27 cellular contexts compared by ENCODE assay signal in the genomic region with DNA sequence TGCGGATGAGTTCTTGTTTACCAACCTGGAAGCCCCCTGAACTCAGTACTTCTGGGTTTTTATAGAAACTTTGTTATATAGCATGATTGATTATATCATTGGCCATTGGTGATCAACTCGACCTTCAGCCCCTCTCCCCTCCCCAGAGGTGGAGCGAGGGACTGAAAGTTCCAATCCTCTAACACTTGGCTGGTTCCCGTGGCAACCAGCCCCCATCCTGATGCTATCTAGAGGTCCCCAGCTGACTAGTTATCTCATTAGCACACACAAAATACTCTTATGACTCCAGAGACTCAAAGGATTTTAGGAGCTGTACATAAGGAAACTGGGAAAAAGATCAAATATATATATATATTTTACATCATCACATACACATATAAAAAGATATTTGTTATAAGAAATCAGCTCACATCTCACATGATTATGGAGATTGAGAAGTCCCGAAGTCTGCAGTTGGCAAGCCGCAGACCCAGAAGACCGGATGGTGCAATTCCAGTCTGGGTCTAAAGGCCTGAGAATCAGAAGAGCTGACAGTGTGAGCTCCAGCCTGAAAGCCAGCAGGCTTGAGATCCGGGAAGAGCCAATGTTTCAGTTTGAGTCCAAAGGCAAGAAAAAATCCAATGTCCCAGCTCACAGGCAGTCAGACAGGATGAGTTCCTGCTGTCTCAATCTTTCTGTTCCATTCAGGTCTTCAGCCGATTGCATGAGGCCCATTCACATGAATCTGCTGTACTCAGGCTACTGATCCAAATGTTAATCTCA.
DNase-seq lines count a peak whose midpoint lies in the region; ATAC-seq and TF ChIP-seq lines count a peak whose summit lies in the region.
"Had no signal": no experiment of that assay in that cellular context is flagged by ENCODE, and none has a peak within 500 bp of the region (broad histone marks: within the 10 kb centered on the region; RNA-seq: fewer than 3 reads in every experiment).

No MANE protein-coding gene starts in this region.

- no peaks in the 10 kb centered on the region for H3K27me3 ChIP-seq in body of pancreas
- no peaks in the 10 kb centered on the region for H3K27me3 ChIP-seq in psoas muscle (ENCODE audit: insufficient read depth in 3 of 3, low read length in 2 of 3)
- H3K27me3 ChIP-seq: BLaER1, transverse colon had no signal

- H3K9me3 ChIP-seq in body of pancreas: no peaks in the 10 kb centered on the region
- no peaks in the 10 kb centered on the region for H3K9me3 ChIP-seq in psoas muscle
- H3K9me3 ChIP-seq: A549, BLaER1, SK-N-SH, transverse colon had no signal

- no peak for TF ChIP-seq CTCF in body of pancreas (IDR thresholded peaks at IDR 0.05)
- no peak for TF ChIP-seq CTCF in psoas muscle (IDR thresholded peaks at IDR 0.05)
- no peak for TF ChIP-seq CTCF in omental fat pad (IDR thresholded peaks at IDR 0.05)

- H3K4me3 ChIP-seq in body of pancreas: no peak overlapping the region
- no peak overlapping the region for H3K4me3 ChIP-seq in psoas muscle
- H3K4me3 ChIP-seq: A549, BLaER1, transverse colon had no signal

- DNase-seq in G401 (ENCODE audit: low spot score) (peak; percentile 41), body of pancreas (peak in 2 of 4 donors; percentile 5 to 9), left cardiac atrium (peak; percentile 36), psoas muscle (peak; percentile 33 to 66), omental fat pad (ENCODE audit: low spot score) (no peak), SW 1271 (lab: John Stamatoyannopoulos, UW) (no peak), SHP77 treated with DMSO at 0.1 percent for 48 hours (lab: John Stamatoyannopoulos, UW) (no peak)
- no peak for DNase-seq in stimulated activated naive CD4-positive, alpha-beta T cell (lab: John Stamatoyannopoulos, UW)
- DNase-seq: activated CD4-positive, alpha-beta T cell treated with anti-CD3 and anti-CD28 coated beads, Interleukin-2, amount 10 ng/mL, durations not matched to agents 7 days and 5 days; activated CD8-positive, alpha-beta memory T cell treated with anti-CD3 and anti-CD28 coated beads, Interleukin-2, amount 10 ng/mL, durations not matched to agents 7 days and 5 days; COR-L47; DND-41; effector memory CD4-positive, alpha-beta T cell; NCI-H1105; NCI-H2081; NCI-H446; SK-N-SH; stimulated activated CD4-positive, alpha-beta T cell treated with anti-CD3 and anti-CD28 coated beads, Interleukin-4, amount 100 ng/mL, for 24 hours; stimulated activated naive CD8-positive, alpha-beta T cell treated with anti-CD3 and anti-CD28 coated beads, Interleukin-15, amount 100 ng/mL, for 72 hours; transverse colon; WERI-Rb-1 had no signal

- in situ Hi-C loops in G401 (cut with HindIII; ENCODE audit: low sequenced_read_pairs): no loop called here

- 79 to 80% methylated on average over 9 of the region's 9 CpGs for WGBS in body of pancreas, 2 donors
- 74 to 79% (median 75%) methylated on average over 9 of the region's 9 CpGs for WGBS in psoas muscle, 3 donors

- no peaks in the 10 kb centered on the region for H3K4me1 ChIP-seq in body of pancreas
- H3K4me1 ChIP-seq in psoas muscle: no peaks in the 10 kb centered on the region
- H3K4me1 ChIP-seq: A549, transverse colon had no signal

- TF ChIP-seq POLR2A in body of pancreas (IDR thresholded peaks at IDR 0.05): no peak

- intact Hi-C loops in body of pancreas (cut with DNase I) (no loop called here), left cardiac atrium (cut with DNase I) (no loop called here), psoas muscle (cut with DNase I) (no loop called here)

- H3K36me3 ChIP-seq in body of pancreas (replicated peaks in 1 of 2; ENCODE audit: insufficient read depth in 1 of 2, low read depth in 2 of 2) (no peaks in the 10 kb centered on the region), psoas muscle (ENCODE audit: insufficient read depth in 1 of 2, low read depth in 1 of 2) (no peaks in the 10 kb centered on the region)
- H3K36me3 ChIP-seq: BLaER1, transverse colon, WERI-Rb-1 had no signal

- ATAC-seq in body of pancreas (peak; percentile 27), left cardiac atrium (peak; percentile 81 to 84), psoas muscle (peak in 2 of 4 donors; percentile 38 to 63), omental fat pad (ENCODE audit: low FRiP score) (no peak)
- ATAC-seq: A549; activated CD8-positive, alpha-beta memory T cell treated with anti-CD3 and anti-CD28 coated beads, Interleukin-2, amount 10 ng/mL, durations not matched to agents 7 days and 5 days; activated naive CD4-positive, alpha-beta T cell treated with anti-CD3 and anti-CD28 coated beads, Interleukin-2, amount 50 U/mL, for 72 hours; esophagus mucosa; left lobe of liver; stimulated activated naive CD8-positive, alpha-beta T cell treated with anti-CD3 and anti-CD28 coated beads, Interleukin-15, amount 100 ng/mL, for 72 hours had no signal

- H3K27ac ChIP-seq in body of pancreas: no peak overlapping the region
- H3K27ac ChIP-seq in psoas muscle: no peak overlapping the region
- H3K27ac ChIP-seq: A549, BLaER1, HL-60, transverse colon, WERI-Rb-1 had no signal

Comparison
In these comparisons a context has a peak if more than half of its experiments do, and no peak if none do; other contexts are left out.
1. DNase-seq: peak in G401 (single experiment), left cardiac atrium (single experiment) and psoas muscle (2 of 2); none in omental fat pad (single experiment), SW 1271 (0 of 2), stimulated activated naive CD4-positive, alpha-beta T cell (0 of 6) and SHP77 treated with DMSO at 0.1 percent for 48 hours (single experiment).